Comparison of ENCODE assay signal across 10 cellular contexts in genomic region chr7:121046893-121047468, GRCh38. TPM values are rescaled to one million over a fixed set of nuclear protein-coding genes. Genes with fewer than 3 reads are reported as not detected.
"Had no signal": no experiment of that assay in that cellular context is flagged by ENCODE, and none has a peak within 500 bp of the region (broad histone marks: within the 10 kb centered on the region; RNA-seq: fewer than 3 reads in every experiment).

No MANE protein-coding gene starts in this region.

- H3K36me3 ChIP-seq: right lobe of liver, upper lobe of right lung had no signal

- H3K27ac ChIP-seq: upper lobe of right lung had no signal

- H3K27me3 ChIP-seq: right lobe of liver, upper lobe of right lung had no signal

- H3K4me1 ChIP-seq: upper lobe of right lung had no signal

- ATAC-seq: left lobe of liver; right lobe of liver; stimulated activated naive CD8-positive, alpha-beta T cell treated with anti-CD3 and anti-CD28 coated beads, Interleukin-15, amount 100 ng/mL, for 72 hours; upper lobe of right lung had no signal

- H3K4me3 ChIP-seq: right lobe of liver, upper lobe of right lung had no signal

- DNase-seq: activated CD4-positive, alpha-beta T cell treated with anti-CD3 and anti-CD28 coated beads, Interleukin-2, amount 10 ng/mL, durations not matched to agents 7 days and 5 days; activated CD8-positive, alpha-beta memory T cell treated with anti-CD3 and anti-CD28 coated beads, Interleukin-2, amount 50 U/mL, for 48 hours; activated naive CD8-positive, alpha-beta T cell treated with anti-CD3 and anti-CD28 coated beads for 36 hours; cortex of kidney; effector CD8-positive, alpha-beta T cell; mammary epithelial cell; right lobe of liver; stimulated activated naive CD8-positive, alpha-beta T cell treated with anti-CD3 and anti-CD28 coated beads, Interleukin-15, amount 100 ng/mL, for 72 hours; upper lobe of right lung had no signal

- H3K9me3 ChIP-seq: right lobe of liver, upper lobe of right lung had no signal

RNA-seq across cellular contexts. Expression of gene CPED1, which starts 58.5 kb away (rescaled TPM):
- total RNA-seq: activated naive CD8-positive, alpha-beta T cell treated with anti-CD3 and anti-CD28 coated beads for 36 hours had no signal
